In the genomic region with DNA sequence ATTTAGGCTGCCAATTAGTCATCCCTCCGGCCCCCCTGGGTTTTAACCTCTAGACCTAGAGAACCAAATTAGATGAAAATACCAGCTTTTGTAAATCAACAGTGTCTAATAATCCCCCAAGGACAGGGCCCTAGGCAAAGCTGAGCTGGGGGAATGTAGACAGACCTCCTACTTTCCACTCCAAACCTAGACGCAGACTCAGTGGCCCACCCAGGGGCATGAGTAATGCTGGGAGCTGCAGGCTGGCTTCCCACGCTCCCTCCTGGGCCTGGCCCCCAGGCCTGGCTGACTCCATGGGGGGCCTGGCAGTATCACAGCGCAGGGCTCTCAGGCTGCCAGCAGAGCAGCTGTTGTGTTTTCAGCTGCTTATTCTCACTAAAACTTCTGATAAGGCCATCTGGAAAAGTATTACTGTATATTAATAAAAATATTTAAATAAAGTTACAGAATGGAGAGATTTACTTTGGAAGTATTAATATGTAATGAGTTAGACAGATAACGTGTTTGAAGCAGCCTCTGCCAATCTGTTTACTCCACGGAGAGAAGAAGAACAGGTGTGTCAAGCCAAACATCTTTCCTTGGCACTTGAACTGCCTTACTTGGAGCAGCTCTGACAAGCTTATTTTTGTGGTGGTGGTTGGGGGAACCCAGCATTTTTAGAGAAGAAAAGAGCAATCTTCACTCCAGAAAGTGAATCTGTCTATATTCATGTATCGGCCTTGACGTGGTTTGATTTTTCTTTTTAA, we compare ENCODE assay signal across 9 cellular contexts.
A peak's percentile ranks its signal among the peaks of the same experiment; 100 is the strongest.
DNase-seq lines count a peak whose midpoint lies in the region; ATAC-seq, FAIRE-seq and TF ChIP-seq lines count a peak whose summit lies in the region.
"Had no signal": no experiment of that assay in that cellular context is flagged by ENCODE, and none has a peak within 500 bp of the region (broad histone marks: within the 10 kb centered on the region; RNA-seq: fewer than 3 reads in every experiment).

No MANE protein-coding gene starts in this region.

- DNase-seq in PC-3, result peak; percentile 4
- DNase-seq in glutamatergic neuron, result peak; percentile 30
- peak; percentile 18 for DNase-seq in smooth muscle cell (lab: John Stamatoyannopoulos, UW; ENCODE audit: unreplicated experiment)
- DNase-seq in UCSD-AML1 (lab: John Stamatoyannopoulos, UW; ENCODE audit: unreplicated experiment), result no peak
- DNase-seq in GM12891 (ENCODE audit: insufficient read length, low spot score), result no peak
- DNase-seq in DMS114 treated with DMSO at 0.1 percent for 48 hours (lab: John Stamatoyannopoulos, UW; ENCODE audit: unreplicated experiment), result no peak
- DNase-seq: activated naive CD8-positive, alpha-beta T cell treated with anti-CD3 and anti-CD28 coated beads, Interleukin-2, amount 10 ng/mL, durations not matched to agents 7 days and 5 days had no signal

- intact Hi-C loops in PC-3 (cut with micrococcal nuclease), result loop anchor here (1.0 kb wide), 1 partner anchor 80 kb away; no protein-coding TSS in a partner anchor

- H3K27me3 Mint-ChIP-seq in glutamatergic neuron (ENCODE audit: unreplicated experiment), result peaks cover 2% of the 10 kb centered on the region

- ATAC-seq in GM21390 (IDR thresholded peaks at IDR 0.05; ENCODE audit: unreplicated experiment) (peak; percentile 34), PC-3 (no peak), HG03342 (IDR thresholded peaks at IDR 0.05; ENCODE audit: unreplicated experiment) (no peak)

- 8% methylated on average over 8 of the region's 8 CpGs for WGBS in smooth muscle cell (ENCODE audit: low lambda C conversion rate)

- H3K4me3 ChIP-seq in PC-3 (ENCODE audit: low read length) (no peak overlapping the region), smooth muscle cell (no peak overlapping the region)

- H3K4me2 ChIP-seq in PC-3 (ENCODE audit: low read length) (no peak overlapping the region), smooth muscle cell (peak overlapping the region; percentile 60)

- FAIRE-seq in GM12891 (lab: Jason Lieb, UNC), result no peak

- H3K27ac ChIP-seq in PC-3 (ENCODE audit: low read length), result no peak overlapping the region
- peak overlapping the region; percentile 84 for H3K27ac ChIP-seq in smooth muscle cell (ENCODE audit: low read depth)

- no peaks in the 10 kb centered on the region for H3K36me3 Mint-ChIP-seq in glutamatergic neuron (ENCODE audit: unreplicated experiment)
- H3K36me3 Mint-ChIP-seq: activated naive CD8-positive, alpha-beta T cell treated with anti-CD3 and anti-CD28 coated beads, Interleukin-2, amount 10 ng/mL, durations not matched to agents 7 days and 5 days had no signal

- peaks cover 1% of the 10 kb centered on the region for H3K9me3 Mint-ChIP-seq in glutamatergic neuron (ENCODE audit: unreplicated experiment)
- H3K9me3 Mint-ChIP-seq: activated naive CD8-positive, alpha-beta T cell treated with anti-CD3 and anti-CD28 coated beads, Interleukin-2, amount 10 ng/mL, durations not matched to agents 7 days and 5 days had no signal

- BruUV-seq in PC-3 (replicated peaks; lab: Mats Ljungman, UMichigan), result no TSS peak

- H3K4me1 ChIP-seq in PC-3 (ENCODE audit: insufficient read depth, low read length), result peaks cover 11% of the 10 kb centered on the region
- H3K4me1 ChIP-seq in smooth muscle cell (ENCODE audit: low read depth), result peaks cover 10% of the 10 kb centered on the region

- peaks cover 11% of the 10 kb centered on the region for H3K4me1 Mint-ChIP-seq in glutamatergic neuron (ENCODE audit: low read depth, unreplicated experiment)

- H4K20me1 ChIP-seq in PC-3 (ENCODE audit: low read length), result no peaks in the 10 kb centered on the region
- no peaks in the 10 kb centered on the region for H4K20me1 ChIP-seq in smooth muscle cell (ENCODE audit: low read depth)

- H3K9ac ChIP-seq in PC-3 (ENCODE audit: low read length), result no peak overlapping the region
- H3K9ac ChIP-seq in smooth muscle cell (ENCODE audit: low read depth), result peak overlapping the region; percentile 44

- no peak overlapping the region; the same call in 1 of the 2 replicates for H2AFZ ChIP-seq in PC-3 (ENCODE audit: low read length)
- no peak overlapping the region for H2AFZ ChIP-seq in smooth muscle cell (ENCODE audit: low read depth)

- no peak overlapping the region for H3K27ac Mint-ChIP-seq in glutamatergic neuron (ENCODE audit: unreplicated experiment)
- H3K27ac Mint-ChIP-seq: activated naive CD8-positive, alpha-beta T cell treated with anti-CD3 and anti-CD28 coated beads, Interleukin-2, amount 10 ng/mL, durations not matched to agents 7 days and 5 days had no signal

- H3K79me2 ChIP-seq in PC-3 (ENCODE audit: low read length), result no peaks in the 10 kb centered on the region
- H3K79me2 ChIP-seq in smooth muscle cell (ENCODE audit: low read depth), result no peaks in the 10 kb centered on the region

- H3K27me3 ChIP-seq in PC-3 (ENCODE audit: low read length) (no peaks in the 10 kb centered on the region), smooth muscle cell (ENCODE audit: low read depth) (no peaks in the 10 kb centered on the region)

- H3F3A ChIP-seq in PC-3 (ENCODE audit: low read length, unreplicated experiment) (no peaks in the 10 kb centered on the region), smooth muscle cell (ENCODE audit: low read depth) (no peaks in the 10 kb centered on the region)

- H3K4me3 Mint-ChIP-seq in glutamatergic neuron (ENCODE audit: unreplicated experiment), result no peak overlapping the region
- H3K4me3 Mint-ChIP-seq: activated naive CD8-positive, alpha-beta T cell treated with anti-CD3 and anti-CD28 coated beads, Interleukin-2, amount 10 ng/mL, durations not matched to agents 7 days and 5 days had no signal

- POLR2A ChIA-PET in PC-3 (lab: Charles Lee; ENCODE audit: unreplicated experiment), result no interaction called here

- CTCF ChIA-PET in PC-3 (lab: Charles Lee), result interaction anchor here (0.6 to 1.0 kb wide), 5 partner anchors 11 to 541 kb away, joined by 3 to 4 read pairs (median 3); no protein-coding TSS in a partner anchor

- TF ChIP-seq CTCF in PC-3 (conservative IDR thresholded peaks at IDR 0.05; ENCODE audit: low read depth, low read length), result no peak
- no peak for TF ChIP-seq CTCF in glutamatergic neuron (IDR thresholded peaks at IDR 0.05; ENCODE audit: partially characterized antibody, unreplicated experiment)
- TF ChIP-seq CTCF in smooth muscle cell (IDR thresholded peaks at IDR 0.05; ENCODE audit: borderline replicate concordance, insufficient read depth, poor library complexity, severe bottlenecking), result no peak

- H3K9me2 ChIP-seq in PC-3 (replicated peaks; ENCODE audit: low read length), result no peaks in the 10 kb centered on the region

- no peak for TF ChIP-seq POLR2A in GM12891 (IDR thresholded peaks at IDR 0.05; ENCODE audit: low read depth, low read length)

- H3K36me3 ChIP-seq in PC-3 (ENCODE audit: low read depth, low read length) (no peaks in the 10 kb centered on the region), smooth muscle cell (ENCODE audit: low read depth) (no peaks in the 10 kb centered on the region)

- no peaks in the 10 kb centered on the region for H3K9me3 ChIP-seq in PC-3 (ENCODE audit: low read length)
- H3K9me3 ChIP-seq in smooth muscle cell (replicated peaks; ENCODE audit: low read depth), result no peaks in the 10 kb centered on the region

TF ChIP-seq in GM12891, 5 proteins besides CTCF, POLR2A, EP300 and RAD21:
- TF ChIP-seq SPI1 (IDR thresholded peaks at IDR 0.05; ENCODE audit: low read depth, low read length) (no peak), POLR2AphosphoS5 (IDR thresholded peaks at IDR 0.05; ENCODE audit: low read depth, low read length) (no peak), POU2F2 (IDR thresholded peaks at IDR 0.05; ENCODE audit: low read depth, low read length) (no peak), PAX5 (IDR thresholded peaks at IDR 0.05; ENCODE audit: insufficient read depth, low read length, severe bottlenecking) (no peak), TAF1 (IDR thresholded peaks at IDR 0.05; ENCODE audit: low read depth, low read length) (no peak)
TF ChIP-seq in GM12891: peak in this region for 0.

Comparison
In these comparisons a context has a peak if more than half of its experiments do, and no peak if none do; other contexts are left out.
1. DNase-seq: peak in PC-3 (single experiment), glutamatergic neuron (single experiment) and smooth muscle cell (single experiment); none in UCSD-AML1 (single experiment), GM12891 (single experiment) and DMS114 treated with DMSO at 0.1 percent for 48 hours (single experiment).